9 cellular contexts compared by ENCODE assay signal in genomic region chr3:195720831-195721594, GRCh38. TPM values are rescaled to one million over a fixed set of nuclear protein-coding genes. Genes with fewer than 3 reads are reported as not detected.
DNase-seq lines count a peak whose midpoint lies in the region; ATAC-seq, FAIRE-seq and TF ChIP-seq lines count a peak whose summit lies in the region.
"Not testable (repeated sequence)": the region's sequence is repeated elsewhere in the genome, so short reads cannot be mapped to it uniquely, and the experiment has no call there.
"Had no signal": no experiment of that assay in that cellular context is flagged by ENCODE, and none has a peak within 500 bp of the region (broad histone marks: within the 10 kb centered on the region; RNA-seq: fewer than 3 reads in every experiment).

Gene MUC20 (plus strand): TSS chr3:195720978. CDS start chr3:195721008, 30 bp downstream.

- not testable (repeated sequence) for H3K4me1 ChIP-seq in CD8-positive, alpha-beta T cell (ENCODE audit: insufficient read depth, low read length); naive thymus-derived CD4-positive, alpha-beta T cell (ENCODE audit: control insufficient read depth in 2 of 2, insufficient read depth in 2 of 2, low read length in 2 of 2); small intestine (ENCODE audit: control insufficient read depth in 2 of 2, insufficient read depth in 1 of 2, low read depth in 1 of 2, low read length in 1 of 2)
- H3K4me1 ChIP-seq in Peyer's patch, result peaks cover 0 to 20% (median 0%) of the 10 kb centered on the region in 4 donors
- H3K4me1 ChIP-seq in endodermal cell (ENCODE audit: control insufficient read depth, insufficient read depth, low read length), result peaks cover 23% of the 10 kb centered on the region

- not testable (repeated sequence) for TF ChIP-seq CTCF in CD8-positive, alpha-beta T cell (IDR thresholded peaks at IDR 0.05); Peyer's patch (IDR thresholded peaks at IDR 0.05); endodermal cell (conservative IDR thresholded peaks at IDR 0.05)

- not testable (repeated sequence) for DNase-seq in CD8-positive, alpha-beta T cell; naive thymus-derived CD4-positive, alpha-beta T cell
- DNase-seq in Peyer's patch (peak in 2 of 3 donors; percentile 34 to 76), endodermal cell (peak; percentile 54), left colon (peak; percentile 76 to 91), small intestine (peak; percentile 71), ureter (ENCODE audit: low spot score) (peak; percentile 92)
- DNase-seq in activated naive CD8-positive, alpha-beta T cell treated with anti-CD3 and anti-CD28 coated beads, Interleukin-2, amount 10 ng/mL, durations not matched to agents 7 days and 5 days, result peak; percentile 50

- H3K27ac ChIP-seq in CD8-positive, alpha-beta T cell (ENCODE audit: low read depth, low read length); endodermal cell (ENCODE audit: low read depth, low read length); naive thymus-derived CD4-positive, alpha-beta T cell (ENCODE audit: low read depth, low read length): not testable (repeated sequence)
- H3K27ac ChIP-seq in Peyer's patch, result peak within 1 kb of the TSS in 3 of 4 donors; percentile 11 to 76 (median 64)
- H3K27ac ChIP-seq in small intestine (ENCODE audit: low read depth in 1 of 2, low read length in 1 of 2), result peak within 1 kb of the TSS; percentile 77 to 83

- H3K4me3 ChIP-seq in CD8-positive, alpha-beta T cell (ENCODE audit: low read depth, low read length); Peyer's patch; endodermal cell (ENCODE audit: low read length); naive thymus-derived CD4-positive, alpha-beta T cell (ENCODE audit: low read length); small intestine (ENCODE audit: low read depth in 1 of 2, low read length in 2 of 2): not testable (repeated sequence)

- not testable (repeated sequence) for H3K9ac ChIP-seq in endodermal cell (ENCODE audit: extremely low read depth, low read length, poor library complexity, severe bottlenecking)

- not testable (repeated sequence) for H3K9me3 ChIP-seq in CD8-positive, alpha-beta T cell (ENCODE audit: low read length); Peyer's patch; endodermal cell (ENCODE audit: control insufficient read depth, low read length); naive thymus-derived CD4-positive, alpha-beta T cell (ENCODE audit: control insufficient read depth in 2 of 3, low read length in 3 of 3); small intestine (ENCODE audit: control insufficient read depth, low read depth)

- peak; percentile 17 for ATAC-seq in CD8-positive, alpha-beta T cell
- peak; percentile 69 for ATAC-seq in activated naive CD8-positive, alpha-beta T cell treated with anti-CD3 and anti-CD28 coated beads, Interleukin-2, amount 10 ng/mL, durations not matched to agents 7 days and 5 days (ENCODE audit: low read depth)
- peak; percentile 75 for ATAC-seq in left colon
- ATAC-seq in naive thymus-derived CD4-positive, alpha-beta T cell, result not testable (repeated sequence)

- H3K36me3 Mint-ChIP-seq in CD8-positive, alpha-beta T cell; activated naive CD8-positive, alpha-beta T cell treated with anti-CD3 and anti-CD28 coated beads, Interleukin-2, amount 10 ng/mL, durations not matched to agents 7 days and 5 days; endodermal cell (ENCODE audit: low read depth): not testable (repeated sequence)
- H3K36me3 Mint-ChIP-seq in naive thymus-derived CD4-positive, alpha-beta T cell, result peaks cover 0 to 13% (median 2%) of the 10 kb centered on the region in 5 donors

- FAIRE-seq in small intestine (lab: Jason Lieb, UNC), result not testable (repeated sequence)

- intact Hi-C loops in CD8-positive, alpha-beta T cell (cut with DNase I, micrococcal nuclease); left colon (cut with DNase I, micrococcal nuclease); naive thymus-derived CD4-positive, alpha-beta T cell (cut with micrococcal nuclease): not testable (repeated sequence)

- 66 to 78% methylated on average over 3 to 13 of the region's 17 CpGs for WGBS in endodermal cell (ENCODE audit: insufficient coverage in 1 of 2, insufficient read length in 1 of 2), 2 experiments
- 20 to 54% (median 33%) methylated on average over 12 to 13 of the region's 17 CpGs for WGBS in small intestine, 3 donors

- not testable (repeated sequence) for H3K4me3 Mint-ChIP-seq in CD8-positive, alpha-beta T cell; endodermal cell; naive thymus-derived CD4-positive, alpha-beta T cell
- peak within 1 kb of the TSS; percentile 66 for H3K4me3 Mint-ChIP-seq in activated naive CD8-positive, alpha-beta T cell treated with anti-CD3 and anti-CD28 coated beads, Interleukin-2, amount 10 ng/mL, durations not matched to agents 7 days and 5 days

- H3K4me1 Mint-ChIP-seq in CD8-positive, alpha-beta T cell (ENCODE audit: low read depth); activated naive CD8-positive, alpha-beta T cell treated with anti-CD3 and anti-CD28 coated beads, Interleukin-2, amount 10 ng/mL, durations not matched to agents 7 days and 5 days; naive thymus-derived CD4-positive, alpha-beta T cell: not testable (repeated sequence)
- peaks cover 39% of the 10 kb centered on the region for H3K4me1 Mint-ChIP-seq in endodermal cell

- not testable (repeated sequence) for H3K27ac Mint-ChIP-seq in CD8-positive, alpha-beta T cell; endodermal cell
- H3K27ac Mint-ChIP-seq in activated naive CD8-positive, alpha-beta T cell treated with anti-CD3 and anti-CD28 coated beads, Interleukin-2, amount 10 ng/mL, durations not matched to agents 7 days and 5 days, result peak within 1 kb of the TSS; percentile 31
- H3K27ac Mint-ChIP-seq in naive thymus-derived CD4-positive, alpha-beta T cell, result peak within 1 kb of the TSS in 2 of 9 donors; percentile 6 to 27

- not testable (repeated sequence) for TF ChIP-seq POLR2A in Peyer's patch (IDR thresholded peaks at IDR 0.05)

- not testable (repeated sequence) for H3K27me3 ChIP-seq in CD8-positive, alpha-beta T cell (ENCODE audit: insufficient read depth, low read length); Peyer's patch; endodermal cell (ENCODE audit: control insufficient read depth, insufficient read depth, low read length, poor library complexity, severe bottlenecking); naive thymus-derived CD4-positive, alpha-beta T cell (ENCODE audit: control insufficient read depth in 2 of 2, insufficient read depth in 2 of 2, low read length in 2 of 2); small intestine (ENCODE audit: control insufficient read depth in 2 of 2, insufficient read depth in 2 of 2, low read length in 2 of 2)

- not testable (repeated sequence) for H3K36me3 ChIP-seq in CD8-positive, alpha-beta T cell (ENCODE audit: insufficient read depth, low read length); Peyer's patch; endodermal cell (ENCODE audit: control insufficient read depth, insufficient read depth, low read length); naive thymus-derived CD4-positive, alpha-beta T cell (ENCODE audit: control insufficient read depth in 2 of 3, insufficient read depth in 3 of 3, low read length in 3 of 3); small intestine (ENCODE audit: control insufficient read depth in 2 of 2, insufficient read depth in 2 of 2, low read length in 2 of 2)

- not testable (repeated sequence) for H3K9me3 Mint-ChIP-seq in CD8-positive, alpha-beta T cell; activated naive CD8-positive, alpha-beta T cell treated with anti-CD3 and anti-CD28 coated beads, Interleukin-2, amount 10 ng/mL, durations not matched to agents 7 days and 5 days; endodermal cell; naive thymus-derived CD4-positive, alpha-beta T cell

- CTCF ChIA-PET in CD8-positive, alpha-beta T cell (lab: Charles Lee), result interaction anchor here (1.4 to 1.6 kb wide), 2 partner anchors 13 to 130 kb away, joined by 3 read pairs; no protein-coding TSS in a partner anchor
- CTCF ChIA-PET in naive thymus-derived CD4-positive, alpha-beta T cell (lab: Charles Lee), result not testable (repeated sequence)

- POLR2A ChIA-PET in CD8-positive, alpha-beta T cell (lab: Charles Lee); naive thymus-derived CD4-positive, alpha-beta T cell (lab: Charles Lee): not testable (repeated sequence)
- POLR2A ChIA-PET in activated naive CD8-positive, alpha-beta T cell treated with anti-CD3 and anti-CD28 coated beads, Interleukin-2, amount 10 ng/mL, durations not matched to agents 7 days and 5 days (lab: Charles Lee), result interaction anchor here (0.6 to 1.1 kb wide), 2 partner anchors 9 to 107 kb away, joined by 3 read pairs; no protein-coding TSS in a partner anchor

- not testable (repeated sequence) for H3K27me3 Mint-ChIP-seq in CD8-positive, alpha-beta T cell (ENCODE audit: low read depth); endodermal cell (ENCODE audit: insufficient read depth); naive thymus-derived CD4-positive, alpha-beta T cell
- H3K27me3 Mint-ChIP-seq in activated naive CD8-positive, alpha-beta T cell treated with anti-CD3 and anti-CD28 coated beads, Interleukin-2, amount 10 ng/mL, durations not matched to agents 7 days and 5 days, result peaks cover 16% of the 10 kb centered on the region

RNA-seq across cellular contexts. Expression of gene MUC20, which starts in this region (rescaled TPM):
- total RNA-seq in CD8-positive, alpha-beta T cell, result 1 to 10 TPM; 1.6 to 1.7 TPM
- 100 to 1,000 TPM in 2 of 4 donors, 10 to 100 TPM in 2; 57.8 to 120 (median 87.7) TPM for total RNA-seq in Peyer's patch
- total RNA-seq in activated naive CD8-positive, alpha-beta T cell treated with anti-CD3 and anti-CD28 coated beads, Interleukin-2, amount 10 ng/mL, durations not matched to agents 7 days and 5 days, result 1 to 10 TPM; 3.0 to 3.1 TPM
- 1 to 10 TPM in 1 of 2 donors, under 1 TPM in 1; 0.89 to 1.3 TPM for total RNA-seq in endodermal cell
- 0.89 TPM for polyA plus RNA-seq in endodermal cell (2013, experiment 1 of 2)
- 1.7 TPM for polyA plus RNA-seq in endodermal cell (2013, experiment 2 of 2)
- total RNA-seq in left colon, result 100 to 1,000 TPM; 110 to 115 TPM
- total RNA-seq in naive thymus-derived CD4-positive, alpha-beta T cell, result 10 to 100 TPM in 4 of 5 experiments, 1 to 10 TPM in 1; 7.9 to 17.8 (median 13.2) TPM
- under 1 TPM; 0.66 to 0.97 TPM for polyA plus RNA-seq in naive thymus-derived CD4-positive, alpha-beta T cell
- 10 to 100 TPM; 16.8 to 25.7 (median 18.9) TPM for polyA plus RNA-seq in small intestine
- 84.4 TPM for total RNA-seq in ureter
- total RNA-seq: glomerular endothelial cell had no signal

Comparison
In these comparisons a context has a peak if more than half of its experiments do, and no peak if none do; other contexts are left out.
1. RNA of gene MUC20 (polyA plus RNA-seq): 16.8 to 25.7 TPM in small intestine; 0.66 to 0.97 TPM in naive thymus-derived CD4-positive, alpha-beta T cell; every median in the first group is over 4 times any median in the second.